In the genomic region with DNA sequence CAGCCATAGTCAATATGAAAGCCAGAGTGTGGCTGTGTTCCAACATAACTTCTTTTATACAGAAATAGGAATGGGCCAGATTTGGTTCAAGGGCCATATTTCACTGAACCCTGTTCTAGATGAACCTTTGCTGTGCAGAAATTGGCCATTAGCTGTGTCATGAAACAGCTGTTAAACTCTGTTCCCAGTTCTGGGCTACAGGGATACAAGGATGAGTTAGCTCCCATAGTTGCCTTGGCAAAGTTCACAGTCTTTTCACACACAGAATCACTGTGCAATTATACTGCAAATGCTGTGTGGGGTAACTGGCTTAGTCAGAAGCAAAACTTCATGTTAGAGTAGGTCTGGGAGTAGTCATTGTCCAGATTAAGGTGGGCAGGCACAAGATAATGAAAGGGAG, we compare ENCODE assay signal across 16 cellular contexts.
"Had no signal": no experiment of that assay in that cellular context is flagged by ENCODE, and none has a peak within 500 bp of the region (broad histone marks: within the 10 kb centered on the region; RNA-seq: fewer than 3 reads in every experiment).

No MANE protein-coding gene starts in this region.

- H3K4me1 ChIP-seq: thyroid gland had no signal

- H3K27me3 ChIP-seq: gastroesophageal sphincter, hepatocyte, stomach, thyroid gland had no signal

- DNase-seq: activated CD8-positive, alpha-beta memory T cell treated with anti-CD3 and anti-CD28 coated beads, Interleukin-2, amount 50 U/mL, for 48 hours; activated CD8-positive, alpha-beta T cell treated with anti-CD3 and anti-CD28 coated beads, Interleukin-2, amount 10 ng/mL, durations not matched to agents 7 days and 5 days; activated naive CD4-positive, alpha-beta T cell; activated naive CD8-positive, alpha-beta T cell treated with anti-CD3 and anti-CD28 coated beads, Interleukin-2, amount 50 U/mL, for 24 hours; central memory CD4-positive, alpha-beta T cell; effector CD4-positive, alpha-beta T cell; mammary epithelial cell; mucosa of descending colon; nephron progenitor cell; stimulated activated CD4-positive, alpha-beta T cell treated with anti-CD3 and anti-CD28 coated beads, Interleukin-4, amount 100 ng/mL, for 4 hours; stomach; T-helper 9 cell; thyroid gland had no signal

- H3K4me3 Mint-ChIP-seq: activated CD8-positive, alpha-beta T cell treated with anti-CD3 and anti-CD28 coated beads, Interleukin-2, amount 10 ng/mL, durations not matched to agents 7 days and 5 days; activated naive CD8-positive, alpha-beta T cell treated with anti-CD3 and anti-CD28 coated beads, Interleukin-2, amount 50 U/mL, for 24 hours; nephron progenitor cell had no signal

- H3K4me1 Mint-ChIP-seq: nephron progenitor cell had no signal

- H3K27ac Mint-ChIP-seq: activated CD8-positive, alpha-beta T cell treated with anti-CD3 and anti-CD28 coated beads, Interleukin-2, amount 10 ng/mL, durations not matched to agents 7 days and 5 days; activated naive CD8-positive, alpha-beta T cell treated with anti-CD3 and anti-CD28 coated beads, Interleukin-2, amount 50 U/mL, for 24 hours; nephron progenitor cell had no signal

- H3K9me3 ChIP-seq: gastroesophageal sphincter, mucosa of descending colon, stomach, thyroid gland had no signal

- H3K4me3 ChIP-seq: coronary artery, gastroesophageal sphincter, hepatocyte, mucosa of descending colon, stomach, thyroid gland had no signal

- H3K27me3 Mint-ChIP-seq: activated naive CD8-positive, alpha-beta T cell treated with anti-CD3 and anti-CD28 coated beads, Interleukin-2, amount 50 U/mL, for 24 hours had no signal

- H3K27ac ChIP-seq: coronary artery, gastroesophageal sphincter, hepatocyte, stomach, thyroid gland had no signal

- ATAC-seq: activated CD8-positive, alpha-beta T cell treated with anti-CD3 and anti-CD28 coated beads, Interleukin-2, amount 10 ng/mL, durations not matched to agents 7 days and 5 days; activated naive CD8-positive, alpha-beta T cell treated with anti-CD3 and anti-CD28 coated beads, Interleukin-2, amount 50 U/mL, for 24 hours; gastroesophageal sphincter; mucosa of descending colon had no signal

- H3K9me3 Mint-ChIP-seq: nephron progenitor cell had no signal
